In the genomic region with DNA sequence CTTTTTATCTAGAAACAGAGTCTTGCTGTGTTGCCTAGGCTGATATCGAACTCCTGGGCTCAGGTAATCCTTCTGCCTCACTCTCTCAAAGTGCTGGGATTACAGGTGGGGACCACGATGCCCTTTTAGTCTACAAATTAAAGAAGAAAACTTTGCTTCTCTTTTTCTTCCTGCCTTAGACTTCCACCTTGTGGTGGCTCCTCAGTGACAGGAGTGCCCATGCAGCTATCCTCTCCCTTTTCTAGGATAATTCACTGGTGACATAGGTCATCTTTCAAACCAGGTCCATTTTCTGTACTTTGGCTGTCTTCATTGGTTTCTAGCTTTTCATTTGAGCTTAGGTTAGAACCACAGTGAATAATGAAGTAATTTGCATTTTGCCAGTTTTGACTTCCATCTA, we compare ENCODE assay signal across 21 cellular contexts. TPM values are rescaled to one million over a fixed set of nuclear protein-coding genes. Genes with fewer than 3 reads are reported as not detected.
A peak's percentile ranks its signal among the peaks of the same experiment; 100 is the strongest.
DNase-seq lines count a peak whose midpoint lies in the region; ATAC-seq and TF ChIP-seq lines count a peak whose summit lies in the region.
"Had no signal": no experiment of that assay in that cellular context is flagged by ENCODE, and none has a peak within 500 bp of the region (broad histone marks: within the 10 kb centered on the region; RNA-seq: fewer than 3 reads in every experiment).

No MANE protein-coding gene starts in this region.

- peaks cover 14% of the 10 kb centered on the region; the same call in 1 of the 2 replicates for H3K36me3 ChIP-seq in GM23338 (ENCODE audit: insufficient read depth)
- H3K36me3 ChIP-seq in WERI-Rb-1, result peaks cover 59% of the 10 kb centered on the region
- H3K36me3 ChIP-seq in neural cell (ENCODE audit: insufficient read depth, low read length), result peaks cover 4% of the 10 kb centered on the region

- TF ChIP-seq CTCF in GM23338 (conservative IDR thresholded peaks at IDR 0.05; ENCODE audit: low read depth in 2 of 2) (peak; percentile 44 to 53), WERI-Rb-1 (IDR thresholded peaks at IDR 0.05; ENCODE audit: low read depth, low read length) (0 out of 2 replicates have a peak, but pooled peaks have one; percentile 19), neural cell (IDR thresholded peaks at IDR 0.05; ENCODE audit: poor library complexity, severe bottlenecking) (peak; percentile 42)

- no peaks in the 10 kb centered on the region for H4K20me1 ChIP-seq in GM23338 (replicated peaks; ENCODE audit: insufficient read depth)
- H4K20me1 ChIP-seq in neural cell (ENCODE audit: insufficient read depth), result no peaks in the 10 kb centered on the region

- no peaks in the 10 kb centered on the region for H3K9me3 Mint-ChIP-seq in activated CD4-positive, alpha-beta T cell treated with anti-CD3 and anti-CD28 coated beads for 36 hours (ENCODE audit: low read depth)
- no peaks in the 10 kb centered on the region for H3K9me3 Mint-ChIP-seq in GM23338
- H3K9me3 Mint-ChIP-seq: activated CD4-positive, alpha-beta T cell treated with anti-CD3 and anti-CD28 coated beads, Interleukin-2, amount 10 ng/mL, durations not matched to agents 24 days and 14 days; T-helper 2 cell treated with Interferon-gamma antibody and Interleukin-4, amounts not matched to agents 5 μg/mL and 100 μg/mL, for 36 hours had no signal

- H3K9me2 ChIP-seq in GM23338 (ENCODE audit: insufficient read depth), result no peaks in the 10 kb centered on the region
- no peaks in the 10 kb centered on the region for H3K9me2 ChIP-seq in neural cell (ENCODE audit: insufficient read depth, low read length)

- H3K36me3 Mint-ChIP-seq in activated CD4-positive, alpha-beta T cell treated with anti-CD3 and anti-CD28 coated beads for 36 hours (ENCODE audit: low read depth), result peaks cover 35% of the 10 kb centered on the region
- peaks cover 66% of the 10 kb centered on the region for H3K36me3 Mint-ChIP-seq in GM23338 (ENCODE audit: low read depth)

- TF ChIP-seq EP300 in neural cell (conservative IDR thresholded peaks at IDR 0.05; ENCODE audit: poor library complexity, severe bottlenecking), result no peak

- no peaks in the 10 kb centered on the region for H3K27me3 ChIP-seq in GM23338 (ENCODE audit: insufficient read depth)
- no peaks in the 10 kb centered on the region for H3K27me3 ChIP-seq in WERI-Rb-1 (ENCODE audit: insufficient read depth, low read depth, severe bottlenecking)
- H3K27me3 ChIP-seq in neural cell (ENCODE audit: insufficient read depth, low read depth, low read length), result no peaks in the 10 kb centered on the region
- H3K27me3 ChIP-seq: SJCRH30 had no signal

- POLR2A ChIA-PET in activated CD4-positive, alpha-beta T cell treated with anti-CD3 and anti-CD28 coated beads for 36 hours (lab: Charles Lee), result no interaction called here

- CTCF ChIA-PET in activated CD4-positive, alpha-beta T cell treated with anti-CD3 and anti-CD28 coated beads for 36 hours (lab: Charles Lee), result interaction anchor here (0.6 kb wide), 1 partner anchor 285 kb away, joined by 4 read pairs; no protein-coding TSS in a partner anchor

- H3F3A ChIP-seq in GM23338 (replicated peaks; ENCODE audit: low read depth) (no peaks in the 10 kb centered on the region; the same call in 1 of the 2 replicates), neural cell (ENCODE audit: insufficient read depth, low read length, poor library complexity, severe bottlenecking) (no peaks in the 10 kb centered on the region)

- H3K4me1 ChIP-seq in GM23338 (ENCODE audit: insufficient read depth), result no peaks in the 10 kb centered on the region
- H3K4me1 ChIP-seq: SJCRH30 had no signal

- H3K9ac ChIP-seq in neural cell (ENCODE audit: low read length), result no peak overlapping the region
- H3K9ac ChIP-seq: KMS-11 had no signal

- H3K79me2 ChIP-seq in GM23338 (replicated peaks; ENCODE audit: insufficient read depth) (no peaks in the 10 kb centered on the region), neural cell (replicated peaks; ENCODE audit: insufficient read depth, low read length) (no peaks in the 10 kb centered on the region)

- no peaks in the 10 kb centered on the region for H3K27me3 Mint-ChIP-seq in activated CD4-positive, alpha-beta T cell treated with anti-CD3 and anti-CD28 coated beads for 36 hours
- no peaks in the 10 kb centered on the region for H3K27me3 Mint-ChIP-seq in GM23338 (ENCODE audit: insufficient read depth, low read depth, poor library complexity)
- H3K27me3 Mint-ChIP-seq: activated CD4-positive, alpha-beta T cell treated with anti-CD3 and anti-CD28 coated beads, Interleukin-2, amount 10 ng/mL, durations not matched to agents 24 days and 14 days had no signal

- H3K27ac ChIP-seq in GM23338 (ENCODE audit: low read depth), result no peak overlapping the region
- H3K27ac ChIP-seq in WERI-Rb-1, result no peak overlapping the region
- no peak overlapping the region for H3K27ac ChIP-seq in neural cell (ENCODE audit: low read length)
- H3K27ac ChIP-seq: epithelial cell of prostate, HL-60, KMS-11, SJCRH30 had no signal

- H3K27ac Mint-ChIP-seq in activated CD4-positive, alpha-beta T cell treated with anti-CD3 and anti-CD28 coated beads for 36 hours, result no peak overlapping the region
- H3K27ac Mint-ChIP-seq in GM23338, result no peak overlapping the region
- H3K27ac Mint-ChIP-seq: activated CD4-positive, alpha-beta T cell treated with anti-CD3 and anti-CD28 coated beads, Interleukin-2, amount 10 ng/mL, durations not matched to agents 24 days and 14 days; T-helper 2 cell treated with Interferon-gamma antibody and Interleukin-4, amounts not matched to agents 5 μg/mL and 100 μg/mL, for 36 hours had no signal

- no peak overlapping the region for H3K4me2 ChIP-seq in GM23338
- H3K4me2 ChIP-seq in neural cell (ENCODE audit: low read length), result no peak overlapping the region
- H3K4me2 ChIP-seq: KMS-11 had no signal

- no peaks in the 10 kb centered on the region for H3K4me1 Mint-ChIP-seq in activated CD4-positive, alpha-beta T cell treated with anti-CD3 and anti-CD28 coated beads for 36 hours
- H3K4me1 Mint-ChIP-seq in GM23338, result no peaks in the 10 kb centered on the region
- H3K4me1 Mint-ChIP-seq: activated CD4-positive, alpha-beta T cell treated with anti-CD3 and anti-CD28 coated beads, Interleukin-2, amount 10 ng/mL, durations not matched to agents 24 days and 14 days had no signal

- intact Hi-C loops in activated CD4-positive, alpha-beta T cell treated with anti-CD3 and anti-CD28 coated beads for 36 hours (cut with DNase I, micrococcal nuclease), result no loop called here

- ATAC-seq in activated CD4-positive, alpha-beta T cell treated with anti-CD3 and anti-CD28 coated beads for 36 hours, result no peak
- ATAC-seq in GM23338 (no peak), HG03571 (IDR thresholded peaks at IDR 0.05; ENCODE audit: unreplicated experiment) (no peak)
- ATAC-seq: right cardiac atrium had no signal

- TF ChIP-seq RAD21 in neural cell (conservative IDR thresholded peaks at IDR 0.05), result peak; percentile 45

- peak; percentile 10 for DNase-seq in activated CD4-positive, alpha-beta T cell treated with anti-CD3 and anti-CD28 coated beads for 36 hours
- DNase-seq in activated CD4-positive, alpha-beta T cell treated with anti-CD3 and anti-CD28 coated beads for 48 hours, result no peak
- peak; percentile 24 for DNase-seq in GM23338 (ENCODE audit: low spot score)
- DNase-seq in WERI-Rb-1, result no peak
- no peak for DNase-seq in MV-4-11 (lab: John Stamatoyannopoulos, UW)
- no peak for DNase-seq in stimulated activated CD4-positive, alpha-beta T cell treated with anti-CD3 and anti-CD28 coated beads, Interleukin-4, amount 100 ng/mL, for 4 hours
- DNase-seq: activated CD4-positive, alpha-beta T cell treated with anti-CD3 and anti-CD28 coated beads, Interleukin-2, amount 10 ng/mL, durations not matched to agents 24 days and 14 days; activated CD8-positive, alpha-beta memory T cell treated with anti-CD3 and anti-CD28 coated beads, Interleukin-2, amount 50 U/mL, for 4 hours; activated naive CD4-positive, alpha-beta T cell treated with Interleukin-2 at 50 U/mL for 16 hours; cortex of kidney; glutamatergic neuron; NCI-H1417; NCI-H446; right cardiac atrium; SJCRH30 had no signal

- no peak overlapping the region for H2AFZ ChIP-seq in GM23338
- no peak overlapping the region for H2AFZ ChIP-seq in neural cell (ENCODE audit: low read depth, low read length)

- H3K4me3 ChIP-seq in GM23338 (no peak overlapping the region), WERI-Rb-1 (ENCODE audit: low read depth, low read length) (no peak overlapping the region), neural cell (ENCODE audit: low read length) (no peak overlapping the region)
- H3K4me3 ChIP-seq: SJCRH30 had no signal

- H3K4me3 Mint-ChIP-seq in activated CD4-positive, alpha-beta T cell treated with anti-CD3 and anti-CD28 coated beads for 36 hours, result no peak overlapping the region
- H3K4me3 Mint-ChIP-seq in GM23338, result no peak overlapping the region
- H3K4me3 Mint-ChIP-seq: activated CD4-positive, alpha-beta T cell treated with anti-CD3 and anti-CD28 coated beads, Interleukin-2, amount 10 ng/mL, durations not matched to agents 24 days and 14 days; T-helper 2 cell treated with Interferon-gamma antibody and Interleukin-4, amounts not matched to agents 5 μg/mL and 100 μg/mL, for 36 hours had no signal

- H3K9me3 ChIP-seq in WERI-Rb-1 (ENCODE audit: severe bottlenecking) (no peaks in the 10 kb centered on the region), neural cell (ENCODE audit: low read length) (no peaks in the 10 kb centered on the region)
- H3K9me3 ChIP-seq: SJCRH30 had no signal

TF ChIP-seq in GM23338, 12 proteins besides CTCF, POLR2A, EP300 and RAD21 (continues in another document):
- TF ChIP-seq ZNF331 (CRISPR knock-in tag; IDR thresholded peaks at IDR 0.05; ENCODE audit: low read depth) (no peak), JUNB (IDR thresholded peaks at IDR 0.05; ENCODE audit: unreplicated experiment) (no peak), EZH2phosphoT487 (IDR thresholded peaks at IDR 0.05; ENCODE audit: unreplicated experiment) (no peak)

RNA-seq across cellular contexts. Expression of gene DCAF17, which starts 13.6 kb away (rescaled TPM):
- 10 to 100 TPM; 18.3 TPM for total RNA-seq in activated CD4-positive, alpha-beta T cell treated with anti-CD3 and anti-CD28 coated beads for 36 hours
- 34.3 and 37.3 TPM in 2 replicates for total RNA-seq in GM23338 (2014; rRNA removed; shearing (Covaris generic))
- 10.9 and 11.0 TPM in 2 replicates for polyA plus RNA-seq in GM23338 (2016; fragmentation: Nextera tagmentation; extraction: Ambion mirVana)
- 17.5 and 20.3 TPM in 2 replicates for polyA plus RNA-seq in neural cell
- 53.1 and 57.6 TPM in 2 replicates for polyA minus RNA-seq in neural cell

RNA-seq across cellular contexts. Expression of gene METTL8, which starts 13.9 kb away (rescaled TPM):
- total RNA-seq in activated CD4-positive, alpha-beta T cell treated with anti-CD3 and anti-CD28 coated beads for 36 hours, result 10 to 100 TPM; 39.5 to 47.9 TPM
- total RNA-seq in GM23338 (2014; rRNA removed; shearing (Covaris generic)), result 54.4 and 60.9 TPM in 2 replicates
- 48.6 and 64.3 TPM in 2 replicates for polyA plus RNA-seq in GM23338 (2016; fragmentation: Nextera tagmentation; extraction: Ambion mirVana)
- 5.3 and 13.7 TPM in 2 replicates for polyA plus RNA-seq in neural cell
- polyA minus RNA-seq in neural cell, result 14.9 and 28.5 TPM in 2 replicates

Comparison
In these comparisons a context has a peak if more than half of its experiments do, and no peak if none do; other contexts are left out.
1. DNase-seq: peak in activated CD4-positive, alpha-beta T cell treated with anti-CD3 and anti-CD28 coated beads for 36 hours (single experiment) and GM23338 (single experiment); none in activated CD4-positive, alpha-beta T cell treated with anti-CD3 and anti-CD28 coated beads for 48 hours (single experiment), WERI-Rb-1 (single experiment), MV-4-11 (single experiment) and stimulated activated CD4-positive, alpha-beta T cell treated with anti-CD3 and anti-CD28 coated beads, Interleukin-4, amount 100 ng/mL, for 4 hours (0 of 2).
2. Peak in every context shown above with its lines, with median percentiles within 50 percentile points of each other: CTCF ChIP-seq.